ENCODE assay signal across 24 cellular contexts in genomic region chr2:66836851-66837250, GRCh38.
A peak's percentile ranks its signal among the peaks of the same experiment; 100 is the strongest.
DNase-seq lines count a peak whose midpoint lies in the region; ATAC-seq, FAIRE-seq and TF ChIP-seq lines count a peak whose summit lies in the region.
"Had no signal": no experiment of that assay in that cellular context is flagged by ENCODE, and none has a peak within 500 bp of the region (broad histone marks: within the 10 kb centered on the region; RNA-seq: fewer than 3 reads in every experiment).

No MANE protein-coding gene starts in this region.

- ATAC-seq in foreskin keratinocyte = no peak
- ATAC-seq: A549, GM23338 had no signal

- H3K4me3 ChIP-seq in breast epithelium (no peak overlapping the region), astrocyte (ENCODE audit: insufficient read depth, low read depth, low read length) (no peak overlapping the region), fibroblast of pulmonary artery (replicated peaks; ENCODE audit: low read depth, low read length) (no peak overlapping the region)
- H3K4me3 ChIP-seq: A549; BLaER1 treated with 17β-estradiol and CSF1 and Interleukin-3, amounts not matched to agents 10 nM and 100 nM; GM23338 had no signal

- DNase-seq in MCF 10A (ENCODE audit: unreplicated experiment) (no peak), breast epithelium (ENCODE audit: low spot score in 2 of 2) (no peak), astrocyte (ENCODE audit: low read depth) (no peak), fibroblast of pulmonary artery (ENCODE audit: low read depth) (peak; percentile 9), foreskin keratinocyte (no peak), SK-N-DZ (ENCODE audit: low spot score) (no peak), NCI-H510A treated with DMSO at 0.1 percent for 48 hours (lab: John Stamatoyannopoulos, UW) (no peak)
- DNase-seq: CD4-positive, CD25-positive, alpha-beta regulatory T cell; CD8-positive, alpha-beta memory T cell; COR-L47; DMS 273 treated with DMSO at 0.1 percent for 48 hours; DMS53; DND-41; HCEC 1CT had no signal

- no peaks in the 10 kb centered on the region for H3K79me2 ChIP-seq in astrocyte (ENCODE audit: insufficient read depth, low read length)

- H3K9ac ChIP-seq in astrocyte (ENCODE audit: low read length) = no peak overlapping the region
- H3K9ac ChIP-seq: BLaER1 treated with 17β-estradiol and CSF1 and Interleukin-3, amounts not matched to agents 10 nM and 100 nM had no signal

- H3K4me2 ChIP-seq in astrocyte (ENCODE audit: low read length) = no peak overlapping the region
- H3K4me2 ChIP-seq: A549; BLaER1 treated with 17β-estradiol and CSF1 and Interleukin-3, amounts not matched to agents 10 nM and 100 nM; GM23338 had no signal

- no peak overlapping the region for H3K27ac ChIP-seq in breast epithelium
- no peak overlapping the region for H3K27ac ChIP-seq in astrocyte (ENCODE audit: low read depth, low read length)
- H3K27ac ChIP-seq in foreskin keratinocyte = no peak overlapping the region
- H3K27ac ChIP-seq: 22Rv1; A549; BLaER1 treated with 17β-estradiol and CSF1 and Interleukin-3, amounts not matched to agents 10 nM and 100 nM; HL-60 had no signal

- H3K4me3 Mint-ChIP-seq in MCF 10A (ENCODE audit: unreplicated experiment) = no peak overlapping the region
- H3K4me3 Mint-ChIP-seq in astrocyte (ENCODE audit: unreplicated experiment) = no peak overlapping the region
- H3K4me3 Mint-ChIP-seq: B cell; CD4-positive, CD25-positive, alpha-beta regulatory T cell; GM23338 had no signal

- no peaks in the 10 kb centered on the region for H3K36me3 ChIP-seq in breast epithelium
- H3K36me3 ChIP-seq in astrocyte (ENCODE audit: insufficient read depth, low read length) = no peaks in the 10 kb centered on the region
- H3K36me3 ChIP-seq: BLaER1 treated with 17β-estradiol and CSF1 and Interleukin-3, amounts not matched to agents 10 nM and 100 nM had no signal

- H3K27me3 Mint-ChIP-seq in MCF 10A (ENCODE audit: insufficient read depth, unreplicated experiment) (no peaks in the 10 kb centered on the region), astrocyte (ENCODE audit: low read depth, unreplicated experiment) (no peaks in the 10 kb centered on the region)
- H3K27me3 Mint-ChIP-seq: B cell; CD4-positive, CD25-positive, alpha-beta regulatory T cell had no signal

- no peaks in the 10 kb centered on the region for H4K20me1 ChIP-seq in astrocyte (ENCODE audit: insufficient read depth, low read length)
- H4K20me1 ChIP-seq: BLaER1 treated with 17β-estradiol and CSF1 and Interleukin-3, amounts not matched to agents 10 nM and 100 nM had no signal

- POLR2A ChIA-PET in MCF 10A (lab: Yijun Ruan, JAX) = no interaction called here

- H3K36me3 Mint-ChIP-seq in MCF 10A (ENCODE audit: insufficient read depth, unreplicated experiment) (peaks cover 6% of the 10 kb centered on the region), astrocyte (ENCODE audit: low read depth, unreplicated experiment) (no peaks in the 10 kb centered on the region)
- H3K36me3 Mint-ChIP-seq: CD4-positive, CD25-positive, alpha-beta regulatory T cell; CD8-positive, alpha-beta memory T cell had no signal

- TF ChIP-seq CTCF in MCF 10A (IDR thresholded peaks at IDR 0.05; ENCODE audit: unreplicated experiment) (no peak), breast epithelium (IDR thresholded peaks at IDR 0.05) (no peak), astrocyte (IDR thresholded peaks at IDR 0.05; ENCODE audit: insufficient read depth, low read depth, low read length) (no peak), fibroblast of pulmonary artery (IDR thresholded peaks at IDR 0.05; ENCODE audit: low read length, missing control alignments) (no peak), foreskin keratinocyte (conservative IDR thresholded peaks at IDR 0.05) (no peak)

- no peak overlapping the region for H2AFZ ChIP-seq in astrocyte (ENCODE audit: low read depth, low read length)
- H2AFZ ChIP-seq: GM23338 had no signal

- no peaks in the 10 kb centered on the region for H3K27me3 ChIP-seq in breast epithelium
- H3K27me3 ChIP-seq in astrocyte (ENCODE audit: insufficient read depth, low read length) = no peaks in the 10 kb centered on the region
- H3K27me3 ChIP-seq in foreskin keratinocyte = no peaks in the 10 kb centered on the region
- H3K27me3 ChIP-seq: BLaER1 treated with 17β-estradiol and CSF1 and Interleukin-3, amounts not matched to agents 10 nM and 100 nM had no signal

- H3K9me3 Mint-ChIP-seq in MCF 10A (ENCODE audit: unreplicated experiment) (no peaks in the 10 kb centered on the region), astrocyte (ENCODE audit: unreplicated experiment) (no peaks in the 10 kb centered on the region)
- H3K9me3 Mint-ChIP-seq: GM23338 had no signal

- no peaks in the 10 kb centered on the region for H3K4me1 ChIP-seq in breast epithelium
- H3K4me1 ChIP-seq in astrocyte (ENCODE audit: insufficient read depth, low read length) = peaks cover 17% of the 10 kb centered on the region
- peaks cover 26% of the 10 kb centered on the region for H3K4me1 ChIP-seq in foreskin keratinocyte
- H3K4me1 ChIP-seq: A549; BLaER1 treated with 17β-estradiol and CSF1 and Interleukin-3, amounts not matched to agents 10 nM and 100 nM had no signal

- H3K4me1 Mint-ChIP-seq in MCF 10A (ENCODE audit: insufficient read depth, unreplicated experiment) (peaks cover 46% of the 10 kb centered on the region), astrocyte (ENCODE audit: low read depth, unreplicated experiment) (peaks cover 25% of the 10 kb centered on the region)
- H3K4me1 Mint-ChIP-seq: B cell; CD4-positive, CD25-positive, alpha-beta regulatory T cell; CD8-positive, alpha-beta memory T cell; GM23338 had no signal

- H3K27ac Mint-ChIP-seq in MCF 10A (ENCODE audit: low read depth, unreplicated experiment) = peak overlapping the region; percentile 41
- no peak overlapping the region for H3K27ac Mint-ChIP-seq in astrocyte (ENCODE audit: unreplicated experiment)
- H3K27ac Mint-ChIP-seq: B cell; CD4-positive, CD25-positive, alpha-beta regulatory T cell; CD8-positive, alpha-beta memory T cell; GM23338 had no signal

- no TSS peak for BruUV-seq in MCF 10A (replicated peaks; lab: Mats Ljungman, UMichigan)

- TF ChIP-seq POLR2A in breast epithelium (IDR thresholded peaks at IDR 0.05) = no peak

- CTCF ChIA-PET in MCF 10A (lab: Yijun Ruan, JAX) = no interaction called here

- FAIRE-seq in astrocyte (lab: Jason Lieb, UNC) = peak; percentile 29
- FAIRE-seq: A549, G401.6, GM12891, GM19239, H54 had no signal

- intact Hi-C loops in MCF 10A (cut with micrococcal nuclease) = no loop called here
- intact Hi-C loops in breast epithelium (cut with DNase I; ENCODE audit: low total_unique reads) = no loop called here

- no peaks in the 10 kb centered on the region for H3K9me3 ChIP-seq in breast epithelium
- no peaks in the 10 kb centered on the region for H3K9me3 ChIP-seq in astrocyte (ENCODE audit: insufficient read depth, low read depth, low read length)
- H3K9me3 ChIP-seq: A549; BLaER1 treated with 17β-estradiol and CSF1 and Interleukin-3, amounts not matched to agents 10 nM and 100 nM had no signal
